21 cellular contexts compared by ENCODE assay signal in genomic region chr19:12907166-12907565, GRCh38. TPM values are rescaled to one million over a fixed set of nuclear protein-coding genes. Genes with fewer than 3 reads are reported as not detected.
DNase-seq lines count a peak whose midpoint lies in the region; ATAC-seq and TF ChIP-seq lines count a peak whose summit lies in the region.
"Had no signal": no experiment of that assay in that cellular context is flagged by ENCODE, and none has a peak within 500 bp of the region (broad histone marks: within the 10 kb centered on the region; RNA-seq: fewer than 3 reads in every experiment).

No MANE protein-coding gene starts in this region.

- no TSS peak for BruUV-seq in Calu3 (replicated peaks; lab: Mats Ljungman, UMichigan)

- TF ChIP-seq CTCF in Calu3 (IDR thresholded peaks at IDR 0.05; ENCODE audit: unreplicated experiment), result no peak
- TF ChIP-seq CTCF in RWPE1 (conservative IDR thresholded peaks at IDR 0.05; ENCODE audit: low read depth), result no peak
- TF ChIP-seq CTCF in left lung (IDR thresholded peaks at IDR 0.05), result no peak
- TF ChIP-seq CTCF in osteoblast (IDR thresholded peaks at IDR 0.05; ENCODE audit: extremely low read depth, low read depth, low read length), result no peak
- TF ChIP-seq CTCF in tibial artery (IDR thresholded peaks at IDR 0.05), result no peak

- CTCF ChIA-PET in Calu3 (lab: Charles Lee) (interaction anchor here (0.6 kb wide), 1 partner anchor 289 kb away, joined by 3 read pairs; no protein-coding TSS in a partner anchor), RWPE1 (lab: Yijun Ruan, JAX) (interaction anchor here (0.6 kb wide), 1 partner anchor 111 kb away, joined by 6 read pairs; no protein-coding TSS in a partner anchor)

- H3K27me3 ChIP-seq in left lung (no peaks in the 10 kb centered on the region), osteoblast (ENCODE audit: insufficient read depth, low read length) (no peaks in the 10 kb centered on the region), tibial artery (no peaks in the 10 kb centered on the region)
- H3K27me3 ChIP-seq: BLaER1 had no signal

- no peaks in the 10 kb centered on the region for H4K20me1 ChIP-seq in osteoblast (ENCODE audit: insufficient read depth, low read length)
- H4K20me1 ChIP-seq: BLaER1 had no signal

- H3K4me2 ChIP-seq in osteoblast (ENCODE audit: insufficient read depth, low read length), result no peak overlapping the region
- H3K4me2 ChIP-seq: BLaER1 had no signal

- no peak overlapping the region for H2AFZ ChIP-seq in osteoblast (ENCODE audit: low read length)

- peak; percentile 89 for ATAC-seq in left lung
- no peak for ATAC-seq in GM19463 (IDR thresholded peaks at IDR 0.05; ENCODE audit: unreplicated experiment)
- ATAC-seq: CD8-positive, alpha-beta T cell; HCT116 had no signal

- POLR2A ChIA-PET in RWPE1 (lab: Yijun Ruan, JAX; ENCODE audit: low non-redundant PET), result no interaction called here

- H3K4me1 Mint-ChIP-seq in Calu3 (ENCODE audit: low read depth, unreplicated experiment), result peaks cover 7% of the 10 kb centered on the region

- H3K4me3 ChIP-seq in left lung (no peak overlapping the region), osteoblast (ENCODE audit: insufficient read depth, low read length) (no peak overlapping the region), tibial artery (no peak overlapping the region)
- H3K4me3 ChIP-seq: BLaER1 had no signal

- H3K4me1 ChIP-seq in left lung (peaks cover 0 to 1% of the 10 kb centered on the region in 2 donors), osteoblast (ENCODE audit: insufficient read depth, low read length) (no peaks in the 10 kb centered on the region), tibial artery (peaks cover 0 to 3% (median 1%) of the 10 kb centered on the region in 4 donors)
- H3K4me1 ChIP-seq: BLaER1 had no signal

- H3K79me2 ChIP-seq in osteoblast (ENCODE audit: insufficient read depth, low read length), result no peaks in the 10 kb centered on the region

- no peaks in the 10 kb centered on the region for H3K36me3 ChIP-seq in left lung
- H3K36me3 ChIP-seq in osteoblast (ENCODE audit: insufficient read depth, low read length), result no peaks in the 10 kb centered on the region
- H3K36me3 ChIP-seq in tibial artery, result no peaks in the 10 kb centered on the region

- 0 out of 2 replicates have a peak overlapping the region, but pooled peaks have one; percentile 12 for H3K27ac ChIP-seq in RWPE1
- H3K27ac ChIP-seq in left lung, result no peak overlapping the region
- no peak overlapping the region for H3K27ac ChIP-seq in osteoblast (ENCODE audit: low read depth, low read length)
- no peak overlapping the region for H3K27ac ChIP-seq in tibial artery
- H3K27ac ChIP-seq: BLaER1, HL-60 had no signal

- H3K4me3 Mint-ChIP-seq in Calu3 (ENCODE audit: low read depth, unreplicated experiment), result no peak overlapping the region
- H3K4me3 Mint-ChIP-seq: CD14-positive monocyte; CD8-positive, alpha-beta T cell; HFFc6 had no signal

- DNase-seq in Calu3, result peak; percentile 31
- DNase-seq in RWPE1 (ENCODE audit: low spot score), result no peak
- DNase-seq in left lung, result no peak
- peak; percentile 54 for DNase-seq in osteoblast (ENCODE audit: insufficient read length, low spot score, missing footprints)
- DNase-seq in CD1c-positive myeloid dendritic cell (ENCODE audit: extremely low spot score), result no peak
- no peak for DNase-seq in tibial artery
- DNase-seq in COLO829 (ENCODE audit: low spot score), result no peak
- DNase-seq: 8988T; CD8-positive, alpha-beta T cell; COR-L47; GDM1; GOT3; H7; HFFc6 had no signal

- no peaks in the 10 kb centered on the region for H3K27me3 Mint-ChIP-seq in Calu3 (ENCODE audit: unreplicated experiment)

- H3K36me3 Mint-ChIP-seq in Calu3 (ENCODE audit: insufficient read depth, unreplicated experiment), result no peaks in the 10 kb centered on the region

- intact Hi-C loops in Calu3 (cut with micrococcal nuclease; ENCODE audit: unreplicated experiment), result no loop called here
- intact Hi-C loops in left lung (cut with DNase I), result no loop called here
- intact Hi-C loops in tibial artery (cut with DNase I; ENCODE audit: low total_unique reads), result no loop called here

- H3K27ac Mint-ChIP-seq in Calu3 (ENCODE audit: unreplicated experiment), result no peak overlapping the region
- H3K27ac Mint-ChIP-seq: CD8-positive, alpha-beta T cell; HFFc6 had no signal

- no peaks in the 10 kb centered on the region for H3K9me3 ChIP-seq in left lung
- no peaks in the 10 kb centered on the region for H3K9me3 ChIP-seq in osteoblast (ENCODE audit: low read depth, low read length)
- no peaks in the 10 kb centered on the region for H3K9me3 ChIP-seq in tibial artery
- H3K9me3 ChIP-seq: BLaER1 had no signal

- H3K9me3 Mint-ChIP-seq in Calu3 (ENCODE audit: low read depth, unreplicated experiment), result no peaks in the 10 kb centered on the region
- H3K9me3 Mint-ChIP-seq: CD14-positive monocyte; CD8-positive, alpha-beta T cell; HFFc6 had no signal

RNA-seq across cellular contexts. Expression of gene SYCE2, which starts 11.9 kb away (rescaled TPM):
- 1.1 TPM in 1 of 2 replicates, not detected in the other for total RNA-seq in Calu3 (2022)
- under 1 TPM in 1 of 2 donors, not detected in 1; 0.41 TPM for total RNA-seq in left lung
- total RNA-seq in osteoblast, result 0.29 TPM in 1 of 2 replicates, not detected in the other

RNA-seq across cellular contexts. Expression of gene GCDH, which starts 16.2 kb away (rescaled TPM):
- total RNA-seq in Calu3 (2022), result 23.6 and 26.8 TPM in 2 replicates
- 10 to 100 TPM; 23.6 to 26.7 TPM for total RNA-seq in left lung
- total RNA-seq in osteoblast, result 23.0 and 31.1 TPM in 2 replicates

RNA-seq across cellular contexts. Expression of gene KLF1, which starts 20.2 kb away (rescaled TPM):
- total RNA-seq in Calu3 (2022) (not detected in 2 replicates), left lung (under 1 TPM in 1 of 2 donors, not detected in 1; 0.50 TPM), osteoblast (not detected in 2 replicates)
- total RNA-seq: CD8-positive, alpha-beta T cell; Daoy; HFFc6; HT1080 had no signal

RNA-seq across cellular contexts. Expression of gene DNASE2, which starts 25.9 kb away (rescaled TPM):
- total RNA-seq in Calu3 (2022), result 32.7 and 38.4 TPM in 2 replicates
- 10 to 100 TPM; 64.8 to 72.8 TPM for total RNA-seq in left lung
- total RNA-seq in osteoblast, result 48.1 and 61.0 TPM in 2 replicates

RNA-seq across cellular contexts. Expression of gene FARSA, which starts 26.3 kb away (rescaled TPM):
- 72.8 and 75.5 TPM in 2 replicates for total RNA-seq in Calu3 (2022)
- 10 to 100 TPM; 40.9 to 59.4 TPM for total RNA-seq in left lung
- 41.0 and 47.8 TPM in 2 replicates for total RNA-seq in osteoblast

Comparison
In these comparisons a context has a peak if more than half of its experiments do, and no peak if none do; other contexts are left out.
1. DNase-seq: peak in Calu3 (single experiment) and osteoblast (single experiment); none in RWPE1 (single experiment), left lung (0 of 2), CD1c-positive myeloid dendritic cell (single experiment), tibial artery (0 of 2) and COLO829 (single experiment).